ENCODE assay signal across 11 cellular contexts in the genomic region with DNA sequence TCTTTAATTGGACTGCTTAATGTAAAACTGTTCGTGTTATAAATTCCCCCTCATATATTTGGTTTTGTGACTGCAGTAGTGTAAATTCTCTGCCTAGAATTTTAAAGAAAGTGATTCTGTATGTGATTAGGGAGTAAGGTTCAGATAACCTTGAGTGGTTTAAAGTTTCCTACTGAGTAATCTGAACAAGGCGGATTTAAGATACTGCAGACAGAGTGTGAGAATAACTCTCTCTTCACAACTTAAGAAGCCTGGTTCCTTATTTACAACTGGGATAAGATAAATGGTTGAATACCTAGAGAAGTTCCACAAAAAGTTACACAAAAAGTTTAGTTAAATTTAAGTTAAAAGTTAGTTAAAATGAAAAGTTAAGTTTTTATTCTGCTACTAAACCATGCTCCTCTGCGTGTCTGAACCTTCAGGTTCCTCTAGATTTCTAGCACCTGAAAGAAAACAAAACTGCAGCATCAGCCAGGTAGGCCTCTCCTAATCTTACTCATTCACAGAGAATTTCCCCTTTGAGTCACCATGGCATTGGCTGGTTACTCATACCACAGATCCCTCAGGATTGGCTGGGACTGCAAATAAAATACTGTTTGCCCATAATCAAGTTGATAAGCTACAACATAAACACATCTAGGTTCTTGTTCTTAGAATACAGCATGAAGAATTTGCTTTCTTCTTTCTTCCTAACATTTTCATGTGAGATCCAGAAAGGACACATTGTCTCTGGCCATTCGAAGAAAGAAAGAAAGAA. TPM values are rescaled to one million over a fixed set of nuclear protein-coding genes. Genes with fewer than 3 reads are reported as not detected.
DNase-seq lines count a peak whose midpoint lies in the region; ATAC-seq and TF ChIP-seq lines count a peak whose summit lies in the region.
"Had no signal": no experiment of that assay in that cellular context is flagged by ENCODE, and none has a peak within 500 bp of the region (broad histone marks: within the 10 kb centered on the region; RNA-seq: fewer than 3 reads in every experiment).

Gene ARL14, plus strand, starts transcription at position 614 of the 757 bp plus-strand sequence. CDS start 187 bp downstream, outside the sequence.

- H3K79me1 ChIP-seq in neuronal stem cell (ENCODE audit: low read depth, low read length), result no peaks in the 10 kb centered on the region

- no peak within 1 kb of the TSS for H2AK5ac ChIP-seq in neuronal stem cell (ENCODE audit: low read depth, low read length)

- no peak within 1 kb of the TSS for H2BK120ac ChIP-seq in neuronal stem cell (ENCODE audit: low read depth, low read length)

- H3K9ac ChIP-seq in HUES64 (ENCODE audit: low read depth, low read length), result no peak within 1 kb of the TSS; the same call in 1 of the 2 replicates
- H3K9ac ChIP-seq in neuronal stem cell (ENCODE audit: low read depth, low read length, poor library complexity), result no peak within 1 kb of the TSS

- no peak within 1 kb of the TSS for H2BK5ac ChIP-seq in neuronal stem cell (ENCODE audit: low read length)

- 89% methylated on average over 2 of the region's 4 CpGs for WGBS in HUES64
- WGBS in neuronal stem cell (ENCODE audit: extremely low coverage in 2 of 2, insufficient read length in 2 of 2, insufficient replicate concordance in 1 of 2), 2 donors, result no CpG with 5 or more reads among the region's 4 CpGs
- WGBS in heart right ventricle, 2 donors, result 92 to 95% methylated on average over 4 of the region's 4 CpGs

- no peak for TF ChIP-seq CTCF in heart right ventricle (IDR thresholded peaks at IDR 0.05)

- no peak within 1 kb of the TSS for H3K4me3 ChIP-seq in HUES64 (ENCODE audit: low read length)
- H3K4me3 ChIP-seq in neuronal stem cell (ENCODE audit: low read length in 2 of 2), result no peak within 1 kb of the TSS
- H3K4me3 ChIP-seq in heart right ventricle, result no peak within 1 kb of the TSS

- no peak within 1 kb of the TSS for H3K14ac ChIP-seq in neuronal stem cell (ENCODE audit: low read length)

- H3K27ac ChIP-seq in HUES64 (ENCODE audit: low read depth, low read length) (peak within 1 kb of the TSS; percentile 49; the same call in 1 of the 2 replicates), epithelial cell of prostate (peak within 1 kb of the TSS; percentile 89), neuronal stem cell (replicated peaks; ENCODE audit: low read length) (no peak within 1 kb of the TSS), heart right ventricle (no peak within 1 kb of the TSS)

- H3K9me3 ChIP-seq in HUES64 (ENCODE audit: insufficient read depth, low read depth, low read length) (no peaks in the 10 kb centered on the region), neuronal stem cell (replicated peaks in 1 of 2; ENCODE audit: control insufficient read depth in 2 of 2, insufficient read depth in 1 of 2, low read depth in 1 of 2, low read length in 2 of 2) (no peaks in the 10 kb centered on the region), heart right ventricle (no peaks in the 10 kb centered on the region)

- H3K4ac ChIP-seq in neuronal stem cell (ENCODE audit: low read length), result no peak within 1 kb of the TSS

- H4K91ac ChIP-seq in neuronal stem cell (ENCODE audit: low read depth, low read length, poor library complexity), result no peak within 1 kb of the TSS

- H3K4me1 ChIP-seq in HUES64 (ENCODE audit: insufficient read depth, low read length) (peaks cover 31% of the 10 kb centered on the region), neuronal stem cell (ENCODE audit: control insufficient read depth in 2 of 2, insufficient read depth in 1 of 2, low read depth in 1 of 2, low read length in 2 of 2) (peaks cover 4 to 7% of the 10 kb centered on the region in 2 donors), heart right ventricle (no peaks in the 10 kb centered on the region)

- no peaks in the 10 kb centered on the region for H3K27me3 ChIP-seq in HUES64 (ENCODE audit: insufficient read depth, low read length)
- no peaks in the 10 kb centered on the region for H3K27me3 ChIP-seq in neuronal stem cell (ENCODE audit: control insufficient read depth in 3 of 3, insufficient read depth in 3 of 3, low read depth in 1 of 3, low read length in 3 of 3)
- H3K27me3 ChIP-seq in heart right ventricle, result peaks cover 0 to 5% (median 0%) of the 10 kb centered on the region in 7 donors

- no peak within 1 kb of the TSS for H3K18ac ChIP-seq in neuronal stem cell (ENCODE audit: low read length)

- DNase-seq in ELR (ENCODE audit: low read depth) (peak; percentile 87), epithelial cell of prostate (ENCODE audit: low read depth, low spot score) (peak; percentile 88), neuronal stem cell (ENCODE audit: low spot score) (no peak), heart right ventricle (no peak), NCI-H2107 treated with DMSO at 0.1 percent for 48 hours (lab: John Stamatoyannopoulos, UW; ENCODE audit: unreplicated experiment) (no peak), mesenteric fat pad (ENCODE audit: low spot score) (no peak)
- DNase-seq: DMS153; effector CD8-positive, alpha-beta T cell had no signal

- H3K23ac ChIP-seq in neuronal stem cell (ENCODE audit: low read depth, low read length, poor library complexity), result no peak within 1 kb of the TSS

- H3K4me2 ChIP-seq in neuronal stem cell (ENCODE audit: insufficient read depth, low read length, poor library complexity, severe bottlenecking), result no peak within 1 kb of the TSS

- intact Hi-C loops in heart right ventricle (cut with DNase I), result no loop called here

- no peak for ATAC-seq in heart right ventricle
- no peak for ATAC-seq in HG03196 (IDR thresholded peaks at IDR 0.05; ENCODE audit: unreplicated experiment)

- H2AFZ ChIP-seq in neuronal stem cell (ENCODE audit: low read length), result peak within 1 kb of the TSS; percentile 64

- no peak within 1 kb of the TSS for H2BK15ac ChIP-seq in neuronal stem cell (ENCODE audit: low read length)

- H4K8ac ChIP-seq in neuronal stem cell (ENCODE audit: low read depth, low read length), result no peak within 1 kb of the TSS

- H3K36me3 ChIP-seq in HUES64 (ENCODE audit: insufficient read depth, low read length) (no peaks in the 10 kb centered on the region), neuronal stem cell (replicated peaks in 1 of 2; ENCODE audit: control insufficient read depth in 2 of 2, insufficient read depth in 2 of 2, low read length in 2 of 2) (no peaks in the 10 kb centered on the region), heart right ventricle (no peaks in the 10 kb centered on the region)

- no peak within 1 kb of the TSS for H2BK12ac ChIP-seq in neuronal stem cell (ENCODE audit: low read length)

RNA-seq across cellular contexts. Expression of gene ARL14, which starts in this region (rescaled TPM):
- not detected for polyA plus RNA-seq in HUES64 (2013, experiment 1 of 2)
- not detected for polyA plus RNA-seq in HUES64 (2013, experiment 2 of 2)
- not detected for polyA plus RNA-seq in neuronal stem cell (2013, experiment 1 of 2)
- not detected for polyA plus RNA-seq in neuronal stem cell (2013, experiment 2 of 2)
- total RNA-seq in heart right ventricle (not detected), mesenteric fat pad (not detected)
- polyA plus RNA-seq in heart right ventricle, result not detected
- total RNA-seq: activated CD8-positive, alpha-beta memory T cell treated with anti-CD3 and anti-CD28 coated beads for 36 hours had no signal

Comparison
In these comparisons a context has a peak if more than half of its experiments do, and no peak if none do; other contexts are left out.
1. DNase-seq: peak in ELR (single experiment) and epithelial cell of prostate (single experiment); none in neuronal stem cell (single experiment), heart right ventricle (0 of 2), NCI-H2107 treated with DMSO at 0.1 percent for 48 hours (single experiment) and mesenteric fat pad (single experiment).
2. H3K27ac ChIP-seq: peak in HUES64 (single experiment) and epithelial cell of prostate (single experiment); none in neuronal stem cell (single experiment) and heart right ventricle (0 of 10).